Comparison of ENCODE assay signal across 20 cellular contexts in genomic region chr7:106639476-106640334, GRCh38. TPM values are rescaled to one million over a fixed set of nuclear protein-coding genes. Genes with fewer than 3 reads are reported as not detected.
DNase-seq lines count a peak whose midpoint lies in the region; ATAC-seq and TF ChIP-seq lines count a peak whose summit lies in the region.
"Had no signal": no experiment of that assay in that cellular context is flagged by ENCODE, and none has a peak within 500 bp of the region (broad histone marks: within the 10 kb centered on the region; RNA-seq: fewer than 3 reads in every experiment).

No MANE protein-coding gene starts in this region.

- no peak overlapping the region for H3K27ac ChIP-seq in breast epithelium
- H3K27ac ChIP-seq in endodermal cell (ENCODE audit: low read depth, low read length), result no peak overlapping the region
- no peak overlapping the region for H3K27ac ChIP-seq in PC-9

- H3K9me3 ChIP-seq in breast epithelium (no peaks in the 10 kb centered on the region), endodermal cell (ENCODE audit: control insufficient read depth, low read length) (peaks cover 18% of the 10 kb centered on the region), PC-9 (ENCODE audit: insufficient read depth, low read depth) (peaks cover 7% of the 10 kb centered on the region; the same call in 1 of the 2 replicates)

- no peak for TF ChIP-seq CTCF in MCF 10A (IDR thresholded peaks at IDR 0.05; ENCODE audit: unreplicated experiment)
- TF ChIP-seq CTCF in breast epithelium (IDR thresholded peaks at IDR 0.05), result no peak
- no peak for TF ChIP-seq CTCF in endodermal cell (conservative IDR thresholded peaks at IDR 0.05)
- TF ChIP-seq CTCF in PC-9 (conservative IDR thresholded peaks at IDR 0.05), result no peak

- ATAC-seq in memory B cell (ENCODE audit: low read depth), result peak; percentile 79
- ATAC-seq: GM23338, SK-N-SH treated with all-trans-retinoic acid at 6 μM for 48 hours had no signal

- H3K79me2 ChIP-seq in PC-9 (ENCODE audit: low read depth), result no peaks in the 10 kb centered on the region

- H3K9ac ChIP-seq in endodermal cell (ENCODE audit: extremely low read depth, low read length, poor library complexity, severe bottlenecking), result no peak overlapping the region

- no peaks in the 10 kb centered on the region for H3F3A ChIP-seq in PC-9 (ENCODE audit: insufficient read depth, low read depth)

- H3K4me3 Mint-ChIP-seq in MCF 10A (ENCODE audit: unreplicated experiment) (no peak overlapping the region), endodermal cell (no peak overlapping the region), memory B cell (no peak overlapping the region)
- H3K4me3 Mint-ChIP-seq: CD8-positive, alpha-beta memory T cell; GM23338 had no signal

- H3K9me3 Mint-ChIP-seq in MCF 10A (ENCODE audit: unreplicated experiment) (no peaks in the 10 kb centered on the region), endodermal cell (peaks cover 4% of the 10 kb centered on the region), memory B cell (no peaks in the 10 kb centered on the region)
- H3K9me3 Mint-ChIP-seq: CD8-positive, alpha-beta memory T cell; GM23338 had no signal

- CTCF ChIA-PET in MCF 10A (lab: Yijun Ruan, JAX) (interaction anchor here (0.6 to 6.8 kb wide), 5 partner anchors 20 to 467 kb away, joined by 3 to 45 read pairs (median 4); partner anchors contain the start of gene CCDC71L), PC-9 (lab: Charles Lee) (no interaction called here)

- no peak for TF ChIP-seq POLR2A in breast epithelium (IDR thresholded peaks at IDR 0.05)

- H3K4me3 ChIP-seq in breast epithelium (no peak overlapping the region), endodermal cell (ENCODE audit: low read length) (peak overlapping the region; percentile 10), PC-9 (no peak overlapping the region)
- H3K4me3 ChIP-seq: GM23338 had no signal

- H4K20me1 ChIP-seq in PC-9 (ENCODE audit: insufficient read depth), result no peaks in the 10 kb centered on the region

- H3K27me3 ChIP-seq in breast epithelium (no peaks in the 10 kb centered on the region), endodermal cell (ENCODE audit: control insufficient read depth, insufficient read depth, low read length, poor library complexity, severe bottlenecking) (no peaks in the 10 kb centered on the region), PC-9 (ENCODE audit: insufficient read depth, low read depth) (no peaks in the 10 kb centered on the region)

- no peaks in the 10 kb centered on the region for H3K27me3 Mint-ChIP-seq in MCF 10A (ENCODE audit: insufficient read depth, unreplicated experiment)
- H3K27me3 Mint-ChIP-seq in endodermal cell (ENCODE audit: insufficient read depth), result peaks cover 4% of the 10 kb centered on the region
- H3K27me3 Mint-ChIP-seq in memory B cell, result peaks cover 1% of the 10 kb centered on the region

- H3K9me2 ChIP-seq in PC-9 (ENCODE audit: insufficient read depth), result no peaks in the 10 kb centered on the region

- POLR2A ChIA-PET in MCF 10A (lab: Yijun Ruan, JAX) (interaction anchor here (0.7 to 1.5 kb wide), 6 partner anchors 20 to 529 kb away, joined by 3 to 5 read pairs (median 3); partner anchors contain the start of gene HBP1), PC-9 (lab: Charles Lee; ENCODE audit: unreplicated experiment) (interaction anchor here (0.6 to 0.7 kb wide), 2 partner anchors 26 to 65 kb away, joined by 3 to 4 read pairs; no protein-coding TSS in a partner anchor)

- H2AFZ ChIP-seq in PC-9, result no peak overlapping the region
- H2AFZ ChIP-seq: GM23338 had no signal

- DNase-seq in MCF 10A (ENCODE audit: unreplicated experiment), result no peak
- no peak for DNase-seq in breast epithelium (ENCODE audit: low spot score in 2 of 2)
- DNase-seq in endodermal cell, result no peak
- DNase-seq in memory B cell (ENCODE audit: low spot score in 2 of 2), result no peak
- no peak for DNase-seq in NCI-H1048 (lab: John Stamatoyannopoulos, UW)
- no peak for DNase-seq in PC-9
- no peak for DNase-seq in SHP77 treated with DMSO at 0.1 percent for 48 hours (lab: John Stamatoyannopoulos, UW)
- DNase-seq: 8988T; C1 segment of cervical spinal cord; Calu3; CD8-positive, alpha-beta memory T cell; MM.1S; NCI-H1694; NCI-H2081; NCI-H2171; NCI-H524 treated with DMSO at 0.1 percent for 48 hours; NCI-H82; SHP77 had no signal

- H3K4me1 Mint-ChIP-seq in MCF 10A (ENCODE audit: insufficient read depth, unreplicated experiment), result peaks cover 8% of the 10 kb centered on the region
- H3K4me1 Mint-ChIP-seq in endodermal cell, result no peaks in the 10 kb centered on the region
- peaks cover 9% of the 10 kb centered on the region for H3K4me1 Mint-ChIP-seq in memory B cell
- H3K4me1 Mint-ChIP-seq: CD8-positive, alpha-beta memory T cell; GM23338 had no signal

- H3K36me3 ChIP-seq in breast epithelium (no peaks in the 10 kb centered on the region), endodermal cell (ENCODE audit: control insufficient read depth, insufficient read depth, low read length) (no peaks in the 10 kb centered on the region), PC-9 (ENCODE audit: low read depth) (no peaks in the 10 kb centered on the region)

- 89 to 92% methylated on average over 6 to 7 of the region's 7 CpGs for WGBS in endodermal cell (ENCODE audit: insufficient coverage in 1 of 2, insufficient read length in 1 of 2), 2 experiments

- intact Hi-C loops in MCF 10A (cut with micrococcal nuclease), result no loop called here
- intact Hi-C loops in breast epithelium (cut with DNase I; ENCODE audit: low total_unique reads), result loop anchor here (2.0 kb wide), 1 partner anchor 45 kb away; no protein-coding TSS in a partner anchor
- intact Hi-C loops in PC-9 (cut with micrococcal nuclease; ENCODE audit: unreplicated experiment), result no loop called here

- BruUV-seq in MCF 10A (replicated peaks; lab: Mats Ljungman, UMichigan) (no TSS peak), PC-9 (replicated peaks; lab: Mats Ljungman, UMichigan) (no TSS peak)

- peak overlapping the region; percentile 21 for H3K27ac Mint-ChIP-seq in MCF 10A (ENCODE audit: low read depth, unreplicated experiment)
- no peak overlapping the region for H3K27ac Mint-ChIP-seq in endodermal cell
- H3K27ac Mint-ChIP-seq in memory B cell, result peak overlapping the region; percentile 58
- H3K27ac Mint-ChIP-seq: CD8-positive, alpha-beta memory T cell; GM23338 had no signal

- no peaks in the 10 kb centered on the region for H3K4me1 ChIP-seq in breast epithelium
- H3K4me1 ChIP-seq in endodermal cell (ENCODE audit: control insufficient read depth, insufficient read depth, low read length), result no peaks in the 10 kb centered on the region
- no peaks in the 10 kb centered on the region for H3K4me1 ChIP-seq in PC-9 (replicated peaks; ENCODE audit: insufficient read depth)

- H3K36me3 Mint-ChIP-seq in MCF 10A (ENCODE audit: insufficient read depth, unreplicated experiment) (no peaks in the 10 kb centered on the region), endodermal cell (ENCODE audit: low read depth) (no peaks in the 10 kb centered on the region), memory B cell (no peaks in the 10 kb centered on the region)

- no peak overlapping the region for H3K4me2 ChIP-seq in PC-9
- H3K4me2 ChIP-seq: GM23338 had no signal

RNA-seq across cellular contexts. Expression of gene CCDC71L, which starts 21.3 kb away (rescaled TPM):
- total RNA-seq in MCF 10A (2022) (11.4 and 13.0 TPM in 2 replicates), breast epithelium (10 to 100 TPM; 29.9 to 69.4 (median 59.0) TPM), endodermal cell (10 to 100 TPM; 26.1 to 26.8 TPM), PC-9 (2021) (18.4 and 27.5 TPM in 2 replicates)
- 19.9 TPM for polyA plus RNA-seq in endodermal cell (2013, experiment 1 of 2)
- 16.4 TPM for polyA plus RNA-seq in endodermal cell (2013, experiment 2 of 2)
